In the genomic region with DNA sequence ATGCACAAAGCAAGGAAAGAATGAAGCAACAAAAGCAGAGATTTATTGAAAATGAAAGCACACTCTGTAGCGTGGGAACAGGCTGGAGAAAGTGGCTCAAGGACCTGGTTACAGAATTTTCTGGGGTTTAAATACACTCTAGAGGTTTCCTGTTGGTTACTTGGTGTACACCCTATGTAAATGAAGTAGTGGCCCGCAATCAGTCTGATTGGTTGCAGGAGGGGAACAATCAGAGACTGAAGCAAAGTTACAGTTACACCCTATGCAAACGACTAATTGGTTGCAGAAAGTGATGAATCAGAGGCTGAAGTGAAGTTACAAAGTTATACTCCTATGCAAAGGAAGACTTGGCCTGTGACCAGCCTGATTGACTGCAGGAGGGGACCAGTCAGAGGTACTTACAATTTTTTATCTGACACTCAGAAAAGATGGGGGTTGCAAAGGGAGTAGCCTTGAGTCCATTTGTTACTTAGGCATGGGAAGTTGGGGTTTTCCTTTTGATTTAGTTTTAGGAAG, we compare ENCODE assay signal across 9 cellular contexts. TPM values are rescaled to one million over a fixed set of nuclear protein-coding genes. Genes with fewer than 3 reads are reported as not detected.
DNase-seq lines count a peak whose midpoint lies in the region; ATAC-seq and TF ChIP-seq lines count a peak whose summit lies in the region.
"Had no signal": no experiment of that assay in that cellular context is flagged by ENCODE, and none has a peak within 500 bp of the region (broad histone marks: within the 10 kb centered on the region; RNA-seq: fewer than 3 reads in every experiment).

No MANE protein-coding gene starts in this region.

- no peak for TF ChIP-seq CTCF in adrenal gland (IDR thresholded peaks at IDR 0.05)

- TF ChIP-seq POLR2A in adrenal gland (IDR thresholded peaks at IDR 0.05), result peak in 1 of 2 donors; percentile 48

- no peaks in the 10 kb centered on the region for H3K27me3 Mint-ChIP-seq in naive B cell

- H3K9me3 Mint-ChIP-seq in naive B cell, result peaks cover 0 to 5% (median 0%) of the 10 kb centered on the region in 7 donors

- peak overlapping the region; percentile 67 to 88 (median 84) for H3K4me3 Mint-ChIP-seq in naive B cell

- peak overlapping the region in 1 of 4 donors; percentile 39 for H3K4me3 ChIP-seq in adrenal gland

- peak overlapping the region; percentile 54 to 80 (median 61) for H3K27ac ChIP-seq in adrenal gland

- peaks cover 47 to 51% (median 47%) of the 10 kb centered on the region in 3 donors for H3K4me1 Mint-ChIP-seq in naive B cell

- H3K27me3 ChIP-seq in adrenal gland, result no peaks in the 10 kb centered on the region

- peak overlapping the region; percentile 63 to 92 (median 90) for H3K27ac Mint-ChIP-seq in naive B cell

- peaks cover 19 to 32% of the 10 kb centered on the region in 2 donors for H3K4me1 ChIP-seq in adrenal gland (replicated peaks in 1 of 2)

- H3K36me3 ChIP-seq in adrenal gland (replicated peaks in 1 of 2), result no peaks in the 10 kb centered on the region

- no peaks in the 10 kb centered on the region for H3K9me3 ChIP-seq in adrenal gland (replicated peaks in 1 of 3)

- intact Hi-C loops in adrenal gland (cut with DNase I), result no loop called here

- WGBS in adrenal gland, 4 donors, result 37 to 47% (median 40%) methylated on average over 3 of the region's 3 CpGs

- peaks cover 6 to 8% of the 10 kb centered on the region in 2 donors for H3K36me3 Mint-ChIP-seq in naive B cell
- H3K36me3 Mint-ChIP-seq: brain had no signal

- DNase-seq in RPMI7951 (ENCODE audit: low read depth) (peak; percentile 97), adrenal gland (peak; percentile 22 to 68 (median 61)), naive B cell (peak; percentile 78), COR-L47 (lab: John Stamatoyannopoulos, UW) (no peak), iPS-NIHi11 (ENCODE audit: low spot score) (no peak), NCI-H2081 treated with DMSO at 0.1 percent for 48 hours (lab: John Stamatoyannopoulos, UW) (no peak)

- ATAC-seq in GM18858 (IDR thresholded peaks at IDR 0.05; ENCODE audit: unreplicated experiment) (peak; percentile 74), HG02885 (IDR thresholded peaks at IDR 0.05; ENCODE audit: poor library complexity, unreplicated experiment) (peak; percentile 71), naive B cell (ENCODE audit: low read depth in 2 of 2) (peak; percentile 63 to 66)

RNA-seq across cellular contexts. Expression of gene MTPN, which starts 3.6 kb away (rescaled TPM):
- 155 and 191 TPM in 2 replicates for total RNA-seq in RPMI7951 (2014; rRNA removed; shearing (Covaris generic))
- 100 to 1,000 TPM in 2 of 8 donors, 10 to 100 TPM in 6; 53.8 to 116 (median 91.0) TPM for total RNA-seq in adrenal gland
- 10 to 100 TPM; 16.7 to 90.6 (median 29.7) TPM for polyA plus RNA-seq in adrenal gland
- polyA plus RNA-seq in naive B cell (ENCODE audit: low read depth in 6 of 6), result 100 to 1,000 TPM; 203 to 341 (median 281) TPM

Comparison
In these comparisons a context has a peak if more than half of its experiments do, and no peak if none do; other contexts are left out.
1. DNase-seq: peak in RPMI7951 (single experiment), adrenal gland (7 of 7) and naive B cell (single experiment); none in COR-L47 (single experiment), iPS-NIHi11 (single experiment) and NCI-H2081 treated with DMSO at 0.1 percent for 48 hours (single experiment).
2. Peak in every context shown above with its lines, with median percentiles within 50 percentile points of each other: ATAC-seq.